Comparison of ENCODE assay signal across 1 cellular context in genomic region chr1:27192039-27192529, GRCh38.
TF ChIP-seq lines count a peak whose summit lies in the region.

No MANE protein-coding gene starts in this region.

TF ChIP-seq in HepG2, 621 proteins besides CTCF, POLR2A, EP300 and RAD21 (continued from another document and continues in another):
- TF ChIP-seq ZNF318 (CRISPR knock-in tag; IDR thresholded peaks at IDR 0.05) (no peak), GABPB1 (CRISPR knock-in tag; IDR thresholded peaks at IDR 0.05) (no peak), ZNF75D (CRISPR knock-in tag; IDR thresholded peaks at IDR 0.05; ENCODE audit: borderline replicate concordance) (no peak), DR1 (CRISPR knock-in tag; IDR thresholded peaks at IDR 0.05) (no peak), ZNF225 (CRISPR knock-in tag; IDR thresholded peaks at IDR 0.05) (no peak), NFE2 (CRISPR knock-in tag; IDR thresholded peaks at IDR 0.05) (no peak), TCF7 (IDR thresholded peaks at IDR 0.05; ENCODE audit: low read depth) (no peak), KDM1A (CRISPR knock-in tag; IDR thresholded peaks at IDR 0.05) (peak; percentile 14; the same call in 1 of the 2 replicates), TFAP4 (IDR thresholded peaks at IDR 0.05; ENCODE audit: borderline replicate concordance, low read depth) (no peak), ETS1 (CRISPR knock-in tag; IDR thresholded peaks at IDR 0.05) (no peak), DZIP1 (CRISPR knock-in tag; IDR thresholded peaks at IDR 0.05) (no peak), DMTF1 (CRISPR knock-in tag; IDR thresholded peaks at IDR 0.05) (no peak), TEAD3 (CRISPR knock-in tag; optimal IDR thresholded peaks at IDR 0.05; ENCODE audit: borderline replicate concordance) (peak; percentile 42), IKZF4 (CRISPR knock-in tag; IDR thresholded peaks at IDR 0.05; ENCODE audit: borderline replicate concordance, low read depth, not compliant biosample characterization) (no peak), NFYB (CRISPR knock-in tag; IDR thresholded peaks at IDR 0.05) (no peak), NCOA2 (CRISPR knock-in tag; IDR thresholded peaks at IDR 0.05) (peak; percentile 41; the same call in 1 of the 2 replicates), CCAR2 (optimal IDR thresholded peaks at IDR 0.05; ENCODE audit: low read depth, low read length) (no peak), IKZF1 (IDR thresholded peaks at IDR 0.05) (no peak), ZNF703 (CRISPR knock-in tag; IDR thresholded peaks at IDR 0.05; ENCODE audit: borderline replicate concordance) (no peak), ZNF574 (CRISPR knock-in tag; IDR thresholded peaks at IDR 0.05) (peak; percentile 60; the same call in 1 of the 2 replicates), SCMH1 (CRISPR knock-in tag; IDR thresholded peaks at IDR 0.05; ENCODE audit: borderline replicate concordance) (no peak), HNRNPH1 (optimal IDR thresholded peaks at IDR 0.05; ENCODE audit: low read depth, low read length) (no peak), KLF11 (CRISPR knock-in tag; IDR thresholded peaks at IDR 0.05) (no peak), ZBTB34 (CRISPR knock-in tag; IDR thresholded peaks at IDR 0.05) (no peak), ZNF841 (CRISPR knock-in tag; IDR thresholded peaks at IDR 0.05; ENCODE audit: borderline replicate concordance) (no peak), SKI (IDR thresholded peaks at IDR 0.05; ENCODE audit: partially characterized antibody) (no peak), MAX (IDR thresholded peaks at IDR 0.05) (peak; percentile 96), THRA (CRISPR knock-in tag; IDR thresholded peaks at IDR 0.05; ENCODE audit: borderline replicate concordance) (no peak), IRX3 (CRISPR knock-in tag; IDR thresholded peaks at IDR 0.05; ENCODE audit: borderline replicate concordance, low read depth) (no peak), HNRNPK (IDR thresholded peaks at IDR 0.05; ENCODE audit: low read depth, low read length, poor library complexity, severe bottlenecking) (no peak), ZNF83 (CRISPR knock-in tag; IDR thresholded peaks at IDR 0.05; ENCODE audit: borderline replicate concordance) (no peak), XRCC5 (optimal IDR thresholded peaks at IDR 0.05; ENCODE audit: low read length) (no peak), ATF3 (CRISPR knock-in tag; IDR thresholded peaks at IDR 0.05) (no peak)
